In genomic region chr3:20040476-20041196, GRCh38 we compare ENCODE assay signal across 8 cellular contexts. TPM values are rescaled to one million over a fixed set of nuclear protein-coding genes. Genes with fewer than 3 reads are reported as not detected.
DNase-seq lines count a peak whose midpoint lies in the region; ATAC-seq and TF ChIP-seq lines count a peak whose summit lies in the region.

No MANE protein-coding gene starts in this region.

- peak overlapping the region; percentile 67 for H3K27ac ChIP-seq in mesodermal cell (ENCODE audit: low read depth, low read length, severe bottlenecking)

- peaks cover 13% of the 10 kb centered on the region for H3K36me3 Mint-ChIP-seq in endothelial cell (ENCODE audit: low read depth, unreplicated experiment)

- H3K27me3 ChIP-seq in BE2C = no peaks in the 10 kb centered on the region

- H3K4me3 ChIP-seq in BE2C (ENCODE audit: low read depth, low read length) (peak overlapping the region; percentile 71), mesodermal cell (ENCODE audit: extremely low read depth, insufficient read depth, low read length, poor library complexity, severe bottlenecking) (peak overlapping the region; percentile 60)

- H3K4me3 Mint-ChIP-seq in endothelial cell (ENCODE audit: unreplicated experiment) = peak overlapping the region; percentile 97

- H3K36me3 ChIP-seq in BE2C (no peaks in the 10 kb centered on the region), mesodermal cell (ENCODE audit: control insufficient read depth, insufficient read depth, low read length) (no peaks in the 10 kb centered on the region)

- 0 to 1% methylated on average over 52 to 57 of the region's 73 CpGs for WGBS in mesodermal cell (ENCODE audit: insufficient coverage in 2 of 2), 2 experiments

- DNase-seq in BE2C (peak; percentile 59), NOMO-1 treated with DMSO at 0.1 percent for 48 hours (lab: John Stamatoyannopoulos, UW; ENCODE audit: unreplicated experiment) (peak; percentile 55), activated T-cell treated with anti-CD3 and anti-CD28 coated beads for 1 hour (ENCODE audit: low read depth) (peak; percentile 47), endothelial cell (ENCODE audit: low spot score) (peak; percentile 54)
- DNase-seq in stimulated activated CD8-positive, alpha-beta memory T cell treated with anti-CD3 and anti-CD28 coated beads, Interleukin-2, amount 100 ng/mL, for 1 hour (ENCODE audit: low read depth in 2 of 2) = peak; percentile 28 to 52

- ATAC-seq in GM19043 (IDR thresholded peaks at IDR 0.05; ENCODE audit: low read depth, unreplicated experiment) = peak; percentile 27
- ATAC-seq in HG03342 (IDR thresholded peaks at IDR 0.05; ENCODE audit: unreplicated experiment) = peak; percentile 33

- H3K4me1 ChIP-seq in BE2C (no peaks in the 10 kb centered on the region), mesodermal cell (ENCODE audit: control insufficient read depth, insufficient read depth, low read length, poor library complexity, severe bottlenecking) (peaks cover 16% of the 10 kb centered on the region)

- H3K9me3 Mint-ChIP-seq in endothelial cell (ENCODE audit: unreplicated experiment) = no peaks in the 10 kb centered on the region

- H3K27me3 Mint-ChIP-seq in endothelial cell (ENCODE audit: unreplicated experiment) = peaks cover 5% of the 10 kb centered on the region

- H3K9me3 ChIP-seq in BE2C (no peaks in the 10 kb centered on the region), mesodermal cell (ENCODE audit: control insufficient read depth, low read length) (no peaks in the 10 kb centered on the region)

- TF ChIP-seq CTCF in BE2C (IDR thresholded peaks at IDR 0.05; ENCODE audit: low read depth, low read length) = no peak
- no peak for TF ChIP-seq CTCF in endothelial cell (IDR thresholded peaks at IDR 0.05; ENCODE audit: unreplicated experiment)

- H3K4me1 Mint-ChIP-seq in endothelial cell (ENCODE audit: unreplicated experiment) = peaks cover 22% of the 10 kb centered on the region

- peak overlapping the region; percentile 36 for H3K27ac Mint-ChIP-seq in endothelial cell (ENCODE audit: unreplicated experiment)

RNA-seq across cellular contexts. Expression of gene KAT2B, which starts 0.4 kb away (rescaled TPM):
- 4.1 TPM for polyA plus RNA-seq in BE2C (2012; ENCODE audit: insufficient read depth, insufficient read length, low read depth)
- 15.9 TPM for total RNA-seq in endothelial cell (ENCODE audit: unreplicated experiment)
- 5.4 TPM for polyA plus RNA-seq in mesodermal cell (2013, experiment 1 of 2)
- polyA plus RNA-seq in mesodermal cell (2013, experiment 2 of 2) = 5.5 TPM

RNA-seq across cellular contexts. Expression of gene PP2D1, which starts 28.6 kb away (rescaled TPM):
- not detected for polyA plus RNA-seq in BE2C (2012; ENCODE audit: insufficient read depth, insufficient read length, low read depth)
- not detected for total RNA-seq in endothelial cell (ENCODE audit: unreplicated experiment)
- polyA plus RNA-seq in mesodermal cell (2013, experiment 1 of 2) = not detected
- not detected for polyA plus RNA-seq in mesodermal cell (2013, experiment 2 of 2)

Comparison
In these comparisons a context has a peak if more than half of its experiments do, and no peak if none do; other contexts are left out.
1. Peak in every context shown above with its lines: DNase-seq, ATAC-seq, H3K4me3 ChIP-seq and H3K27ac ChIP-seq.